11 cellular contexts compared by ENCODE assay signal in the genomic region with DNA sequence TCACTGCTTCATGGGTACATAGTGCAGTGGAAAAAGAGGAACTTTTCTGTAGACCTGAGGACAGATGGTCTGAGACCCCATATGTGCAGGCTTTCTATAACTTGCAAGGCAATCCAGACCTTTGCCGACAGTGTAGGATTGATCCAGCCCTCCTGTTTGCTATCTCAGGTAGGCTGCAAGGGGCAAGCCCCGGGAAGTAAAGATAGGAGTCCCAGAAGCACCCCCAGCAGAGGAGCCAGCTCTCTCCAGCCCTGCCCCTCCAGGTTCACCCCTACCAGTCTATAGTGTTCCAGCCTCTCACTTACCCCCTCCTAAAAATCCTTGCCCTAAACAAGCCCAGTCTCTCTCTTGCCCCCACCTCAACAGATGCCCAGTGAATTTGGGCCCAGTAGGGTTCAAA.
"Had no signal": no experiment of that assay in that cellular context is flagged by ENCODE, and none has a peak within 500 bp of the region (broad histone marks: within the 10 kb centered on the region; RNA-seq: fewer than 3 reads in every experiment).

No MANE protein-coding gene starts in this region.

- H3K4me1 ChIP-seq: HAP-1 had no signal

- H3K9me3 ChIP-seq: HAP-1 had no signal

- FAIRE-seq: H1, H54 had no signal

- H3K4me3 ChIP-seq: GM23248, GM23338, HAP-1 had no signal

- H3K4me3 Mint-ChIP-seq: GM23338, H9, HFFc6 had no signal

- H3K9me3 Mint-ChIP-seq: GM23338, H9, HFFc6 had no signal

- H3K9ac ChIP-seq: GM23248 had no signal

- H3K4me1 Mint-ChIP-seq: GM23338, H9 had no signal

- H3K36me3 ChIP-seq: HAP-1 had no signal

- H2AFZ ChIP-seq: GM23248, GM23338 had no signal

- ATAC-seq: GM23338, HCT116 had no signal

- H3K4me2 ChIP-seq: GM23338 had no signal

- DNase-seq: GM23248, GOT3, H7, H9, HCEC 1CT, HFFc6 had no signal

- H3K27ac Mint-ChIP-seq: GM23338, H9, HFFc6 had no signal

- H3K27ac ChIP-seq: GM23248 had no signal
